ENCODE assay signal across 9 cellular contexts in genomic region chr4:185096032-185096653, GRCh38. TPM values are rescaled to one million over a fixed set of nuclear protein-coding genes. Genes with fewer than 3 reads are reported as not detected.
DNase-seq lines count a peak whose midpoint lies in the region; ATAC-seq and TF ChIP-seq lines count a peak whose summit lies in the region.
"Had no signal": no experiment of that assay in that cellular context is flagged by ENCODE, and none has a peak within 500 bp of the region (broad histone marks: within the 10 kb centered on the region; RNA-seq: fewer than 3 reads in every experiment).

No MANE protein-coding gene starts in this region.

- no peak overlapping the region for H3K27ac ChIP-seq in PC-3 (ENCODE audit: low read length)

- no peak overlapping the region for H2AFZ ChIP-seq in PC-3 (ENCODE audit: low read length)

- no peaks in the 10 kb centered on the region for H3K4me1 Mint-ChIP-seq in neural crest cell

- H3K36me3 Mint-ChIP-seq in neural crest cell (ENCODE audit: low read depth): no peaks in the 10 kb centered on the region

- no peak overlapping the region for H3K4me2 ChIP-seq in PC-3 (ENCODE audit: low read length)

- DNase-seq in COLO668 (lab: John Stamatoyannopoulos, UW; ENCODE audit: unreplicated experiment) (peak; percentile 8), H7 (peak; percentile 54), PC-3 (peak; percentile 55), epidermal melanocyte (ENCODE audit: insufficient read length, low spot score) (peak; percentile 50), neural crest cell (ENCODE audit: low read depth, low spot score) (peak; percentile 22), activated gamma-delta T cell treated with Interleukin-2 at 50 U/mL for 16 hours (no peak)
- DNase-seq: left cardiac atrium had no signal

- no peaks in the 10 kb centered on the region for H3K9me2 ChIP-seq in PC-3 (replicated peaks; ENCODE audit: low read length)

- H3K27me3 ChIP-seq in H7 (ENCODE audit: control insufficient read depth, insufficient read depth, low read length) (no peaks in the 10 kb centered on the region), PC-3 (ENCODE audit: low read length) (peaks cover 19% of the 10 kb centered on the region; the same call in 1 of the 2 replicates)

- intact Hi-C loops in PC-3 (cut with micrococcal nuclease): loop anchor here (1.0 to 2.0 kb wide), 3 partner anchors 39 to 91 kb away; no protein-coding TSS in a partner anchor

- no peak overlapping the region for H3K4me3 ChIP-seq in H7 (ENCODE audit: insufficient read depth, low read depth, low read length)
- H3K4me3 ChIP-seq in PC-3 (ENCODE audit: low read length): no peak overlapping the region

- H3K36me3 ChIP-seq in H7 (replicated peaks; ENCODE audit: control insufficient read depth, insufficient read depth, low read length): no peaks in the 10 kb centered on the region
- no peaks in the 10 kb centered on the region for H3K36me3 ChIP-seq in PC-3 (ENCODE audit: low read depth, low read length)

- H3F3A ChIP-seq in PC-3 (ENCODE audit: low read length, unreplicated experiment): no peaks in the 10 kb centered on the region

- no peak overlapping the region for H3K4me3 Mint-ChIP-seq in neural crest cell

- H4K20me1 ChIP-seq in PC-3 (ENCODE audit: low read length): no peaks in the 10 kb centered on the region

- no peaks in the 10 kb centered on the region for H3K79me2 ChIP-seq in PC-3 (ENCODE audit: low read length)

- no peak overlapping the region for H3K27ac Mint-ChIP-seq in neural crest cell (ENCODE audit: unreplicated experiment)

- H3K4me1 ChIP-seq in PC-3 (ENCODE audit: insufficient read depth, low read length): no peaks in the 10 kb centered on the region

- POLR2A ChIA-PET in PC-3 (lab: Charles Lee; ENCODE audit: unreplicated experiment): no interaction called here

- H3K27me3 Mint-ChIP-seq in neural crest cell (ENCODE audit: low read depth): peaks cover 49% of the 10 kb centered on the region

- no peaks in the 10 kb centered on the region for H3K9me3 Mint-ChIP-seq in neural crest cell

- TF ChIP-seq CTCF in PC-3 (conservative IDR thresholded peaks at IDR 0.05; ENCODE audit: low read depth, low read length) (peak; percentile 69), neural crest cell (conservative IDR thresholded peaks at IDR 0.05) (peak; percentile 81)

- no peak overlapping the region for H3K9ac ChIP-seq in PC-3 (ENCODE audit: low read length)

- no TSS peak for BruUV-seq in PC-3 (replicated peaks; lab: Mats Ljungman, UMichigan)

- CTCF ChIA-PET in PC-3 (lab: Charles Lee): interaction anchor here (0.6 to 1.7 kb wide), 16 partner anchors 12 to 1062 kb away, joined by 3 to 25 read pairs (median 6); partner anchors contain the start of gene HELT

- ATAC-seq in PC-3: no peak
- ATAC-seq in GM18502 (IDR thresholded peaks at IDR 0.05; ENCODE audit: poor library complexity, unreplicated experiment): no peak
- no peak for ATAC-seq in GM21526 (IDR thresholded peaks at IDR 0.05; ENCODE audit: low FRiP score, unreplicated experiment)

- H3K9me3 ChIP-seq in PC-3 (ENCODE audit: low read length): no peaks in the 10 kb centered on the region

RNA-seq across cellular contexts. Expression of gene SLC25A4, which starts 46.9 kb away (rescaled TPM):
- 24.6 and 32.8 TPM in 2 replicates for total RNA-seq in H7 (2014; rRNA removed; shearing (Covaris generic))
- total RNA-seq in PC-3 (2014; rRNA removed) (20.7 and 23.2 TPM in 2 replicates), neural crest cell (24.1 and 25.0 TPM in 2 replicates)
